ENCODE assay signal across 24 cellular contexts in genomic region chr17:69452664-69453260, GRCh38. TPM values are rescaled to one million over a fixed set of nuclear protein-coding genes. Genes with fewer than 3 reads are reported as not detected.
DNase-seq lines count a peak whose midpoint lies in the region; ATAC-seq and TF ChIP-seq lines count a peak whose summit lies in the region.
"Had no signal": no experiment of that assay in that cellular context is flagged by ENCODE, and none has a peak within 500 bp of the region (broad histone marks: within the 10 kb centered on the region; RNA-seq: fewer than 3 reads in every experiment).

No MANE protein-coding gene starts in this region.

- no CpG with 5 or more reads among the region's 8 CpGs for WGBS in trophoblast cell (ENCODE audit: extremely low coverage, insufficient coverage, insufficient read length)

- H3K36me3 Mint-ChIP-seq in GM23338 (ENCODE audit: low read depth) = peaks cover 13% of the 10 kb centered on the region; the same call in 1 of the 3 replicates
- H3K36me3 Mint-ChIP-seq in HFFc6 (ENCODE audit: low read depth) = peaks cover 11% of the 10 kb centered on the region

- H3K4me2 ChIP-seq in BLaER1 (peak overlapping the region; percentile 86), GM23338 (0 out of 2 replicates have a peak overlapping the region, but pooled peaks have one; percentile 16), trophoblast cell (ENCODE audit: low read length) (no peak overlapping the region)

- H4K20me1 ChIP-seq in BLaER1 (no peaks in the 10 kb centered on the region), GM23338 (replicated peaks; ENCODE audit: insufficient read depth) (no peaks in the 10 kb centered on the region)

- no peak overlapping the region for H3K18ac ChIP-seq in trophoblast cell (ENCODE audit: low read length)

- no peak overlapping the region for H3K14ac ChIP-seq in trophoblast cell (ENCODE audit: low read length)

- no peak overlapping the region for H2AFZ ChIP-seq in GM23338
- H2AFZ ChIP-seq in trophoblast cell (ENCODE audit: insufficient read depth, low read length, poor library complexity) = no peak overlapping the region
- H2AFZ ChIP-seq: GM23248 had no signal

- H3F3A ChIP-seq in GM23338 (replicated peaks; ENCODE audit: low read depth) = peaks cover 6% of the 10 kb centered on the region; the same call in 1 of the 2 replicates

- H4K12ac ChIP-seq in trophoblast cell (ENCODE audit: low read depth, low read length) = no peak overlapping the region

- no peak overlapping the region for H3K9ac ChIP-seq in BLaER1
- H3K9ac ChIP-seq in iPS-20b (ENCODE audit: low read depth, low read length) = 0 out of 2 replicates have a peak overlapping the region, but pooled peaks have one; percentile 10
- no peak overlapping the region for H3K9ac ChIP-seq in trophoblast cell (ENCODE audit: low read length)
- H3K9ac ChIP-seq: GM23248 had no signal

- H3K27ac Mint-ChIP-seq in GM23338 (peak overlapping the region; percentile 26; the same call in 1 of the 2 replicates), HFFc6 (no peak overlapping the region)
- H3K27ac Mint-ChIP-seq: CD4-positive, alpha-beta T cell had no signal

- H3K23ac ChIP-seq in trophoblast cell (ENCODE audit: low read length) = no peak overlapping the region

- H3K36me3 ChIP-seq in BLaER1 (0 out of 2 replicates have a peak, but pooled peaks cover 6% of the 10 kb centered on the region), GM23338 (ENCODE audit: insufficient read depth) (no peaks in the 10 kb centered on the region), iPS-20b (ENCODE audit: insufficient read depth, low read depth, low read length) (no peaks in the 10 kb centered on the region), trophoblast cell (ENCODE audit: control insufficient read depth in 1 of 2, insufficient read depth in 2 of 2, low read length in 2 of 2) (no peaks in the 10 kb centered on the region), right atrium auricular region (no peaks in the 10 kb centered on the region)
- H3K36me3 ChIP-seq: HAP-1, Peyer's patch, SJCRH30 had no signal

- DNase-seq in GM23338 (ENCODE audit: low spot score) (no peak), trophoblast cell (peak; percentile 24 to 61), NCI-H1436 (lab: John Stamatoyannopoulos, UW) (no peak), right atrium auricular region (ENCODE audit: low spot score) (no peak), HFFc6 (no peak)
- DNase-seq: CD4-positive, alpha-beta T cell; COR-L47; DMS 273 treated with DMSO at 0.1 percent for 48 hours; DMS79 treated with DMSO at 0.1 percent for 48 hours; GM23248; KBM-7; NCI-H1092; NCI-H1436 treated with DMSO at 0.1 percent for 48 hours; NCI-H1930; NCI-H226; NCI-H510A treated with DMSO at 0.1 percent for 48 hours; NCI-H748 treated with DMSO at 0.1 percent for 48 hours; Peyer's patch; SJCRH30 had no signal

- H3K4me1 ChIP-seq in BLaER1 = peaks cover 80% of the 10 kb centered on the region
- peaks cover 53% of the 10 kb centered on the region for H3K4me1 ChIP-seq in GM23338 (ENCODE audit: insufficient read depth)
- peaks cover 23% of the 10 kb centered on the region for H3K4me1 ChIP-seq in iPS-20b (ENCODE audit: insufficient read depth, low read length)
- peaks cover 9 to 14% of the 10 kb centered on the region in 2 experiments for H3K4me1 ChIP-seq in trophoblast cell (ENCODE audit: control insufficient read depth in 1 of 2, insufficient read depth in 2 of 2, low read length in 2 of 2)
- H3K4me1 ChIP-seq in right atrium auricular region = peaks cover 0 to 7% of the 10 kb centered on the region in 2 donors
- H3K4me1 ChIP-seq: SJCRH30 had no signal

- H3K4me1 Mint-ChIP-seq in GM23338 = peaks cover 70% of the 10 kb centered on the region
- H3K4me1 Mint-ChIP-seq in HFFc6 (ENCODE audit: low read depth) = no peaks in the 10 kb centered on the region

- H3K79me2 ChIP-seq in GM23338 (replicated peaks; ENCODE audit: insufficient read depth) (peaks cover 57% of the 10 kb centered on the region), trophoblast cell (ENCODE audit: control insufficient read depth, insufficient read depth, low read length, poor library complexity) (no peaks in the 10 kb centered on the region)

- no peaks in the 10 kb centered on the region; the same call in none of the 2 replicates for H3K9me3 ChIP-seq in BLaER1
- H3K9me3 ChIP-seq in iPS-20b (ENCODE audit: insufficient read depth, low read depth, low read length) = no peaks in the 10 kb centered on the region
- H3K9me3 ChIP-seq in trophoblast cell (ENCODE audit: insufficient read depth, low read depth, low read length) = no peaks in the 10 kb centered on the region
- no peaks in the 10 kb centered on the region for H3K9me3 ChIP-seq in right atrium auricular region
- H3K9me3 ChIP-seq: HAP-1, Peyer's patch, SJCRH30 had no signal

- H3K9me3 Mint-ChIP-seq in GM23338 (no peaks in the 10 kb centered on the region; the same call in 2 of the 3 replicates), HFFc6 (peaks cover 35% of the 10 kb centered on the region)
- H3K9me3 Mint-ChIP-seq: CD4-positive, alpha-beta T cell had no signal

- H3K4ac ChIP-seq in trophoblast cell (ENCODE audit: low read depth, low read length) = no peak overlapping the region

- peaks cover 6% of the 10 kb centered on the region; the same call in 1 of the 2 replicates for H3K9me2 ChIP-seq in GM23338 (ENCODE audit: insufficient read depth)

- H3K27me3 ChIP-seq in BLaER1 (no peaks in the 10 kb centered on the region), GM23338 (ENCODE audit: insufficient read depth) (no peaks in the 10 kb centered on the region), iPS-20b (ENCODE audit: insufficient read depth, low read length) (no peaks in the 10 kb centered on the region), trophoblast cell (ENCODE audit: insufficient read depth, low read length) (no peaks in the 10 kb centered on the region), right atrium auricular region (no peaks in the 10 kb centered on the region)
- H3K27me3 ChIP-seq: Peyer's patch, SJCRH30 had no signal

- H3K27ac ChIP-seq in BLaER1 (no peak overlapping the region), GM23338 (ENCODE audit: low read depth) (no peak overlapping the region), iPS-20b (ENCODE audit: low read length) (no peak overlapping the region), trophoblast cell (ENCODE audit: low read depth, low read length) (no peak overlapping the region), right atrium auricular region (no peak overlapping the region)
- H3K27ac ChIP-seq: GM23248, Peyer's patch, SJCRH30 had no signal

- H3K4me3 ChIP-seq in BLaER1 = no peak overlapping the region
- no peak overlapping the region for H3K4me3 ChIP-seq in GM23338
- H3K4me3 ChIP-seq in iPS-20b (ENCODE audit: low read length) = no peak overlapping the region
- no peak overlapping the region for H3K4me3 ChIP-seq in trophoblast cell (ENCODE audit: low read depth, low read length)
- no peak overlapping the region for H3K4me3 ChIP-seq in right atrium auricular region
- H3K4me3 ChIP-seq: GM12878, GM23248, HAP-1, Peyer's patch, SJCRH30 had no signal

- no peak for ATAC-seq in GM23338
- ATAC-seq in GM21529 (IDR thresholded peaks at IDR 0.05; ENCODE audit: unreplicated experiment) = no peak
- ATAC-seq: GM12878 had no signal

- H2BK5ac ChIP-seq in trophoblast cell (ENCODE audit: low read depth, low read length, poor library complexity) = no peak overlapping the region

- H3K4me3 Mint-ChIP-seq in GM23338 (no peak overlapping the region), HFFc6 (no peak overlapping the region)
- H3K4me3 Mint-ChIP-seq: CD4-positive, alpha-beta T cell had no signal

- no peak overlapping the region for H2BK12ac ChIP-seq in trophoblast cell (ENCODE audit: low read length)

- H3K79me1 ChIP-seq in trophoblast cell (ENCODE audit: low read length) = no peaks in the 10 kb centered on the region

- H2AK5ac ChIP-seq in trophoblast cell (ENCODE audit: low read length) = no peak overlapping the region

- H3K27me3 Mint-ChIP-seq in GM23338 (ENCODE audit: insufficient read depth, low read depth, poor library complexity) (peaks cover 5% of the 10 kb centered on the region), HFFc6 (ENCODE audit: insufficient read depth) (peaks cover 1% of the 10 kb centered on the region)
- H3K27me3 Mint-ChIP-seq: CD4-positive, alpha-beta T cell had no signal

- H4K91ac ChIP-seq in trophoblast cell (ENCODE audit: low read depth, low read length) = no peak overlapping the region

- no peak overlapping the region for H4K8ac ChIP-seq in trophoblast cell (ENCODE audit: low read depth, low read length)

- H2BK120ac ChIP-seq in trophoblast cell (ENCODE audit: insufficient read depth, low read length, poor library complexity) = no peak overlapping the region

- TF ChIP-seq CTCF in GM23338 (conservative IDR thresholded peaks at IDR 0.05; ENCODE audit: low read depth in 2 of 2) = no peak
- TF ChIP-seq CTCF in right atrium auricular region (IDR thresholded peaks at IDR 0.05) = no peak
- TF ChIP-seq CTCF in HFFc6 (IDR thresholded peaks at IDR 0.05) = no peak

TF ChIP-seq in GM23338, 12 proteins besides CTCF, POLR2A, EP300 and RAD21 (continues in another document):
- TF ChIP-seq REST (IDR thresholded peaks at IDR 0.05; ENCODE audit: unreplicated experiment) = no peak

RNA-seq across cellular contexts. Expression of gene MAP2K6, which starts 38.3 kb away (rescaled TPM):
- total RNA-seq in GM23338 (2014; rRNA removed; shearing (Covaris generic)) = 26.3 and 27.0 TPM in 2 replicates
- 31.1 and 33.2 TPM in 2 replicates for polyA plus RNA-seq in GM23338 (2016; fragmentation: Nextera tagmentation; extraction: Ambion mirVana)
- polyA plus RNA-seq in trophoblast cell (2013) = 3.2 and 3.7 TPM in 2 replicates
- total RNA-seq in right atrium auricular region = 1 to 10 TPM in 1 of 2 donors, under 1 TPM in 1; 0.90 to 5.3 TPM
- total RNA-seq in HFFc6 (2021; fragmentation: NEBNext Ultra II Directional; extraction: Animal tissue kit (Norgen Biotek cat#: 25700)) = under 1 TPM in 5 of 6 experiments, not detected in 1; 0.06 to 0.66 (median 0.09) TPM

Comparison
In these comparisons a context has a peak if more than half of its experiments do, and no peak if none do; other contexts are left out.
1. DNase-seq: peak in trophoblast cell (2 of 2); none in GM23338 (single experiment), NCI-H1436 (single experiment), right atrium auricular region (single experiment) and HFFc6 (single experiment).